In the genomic region with DNA sequence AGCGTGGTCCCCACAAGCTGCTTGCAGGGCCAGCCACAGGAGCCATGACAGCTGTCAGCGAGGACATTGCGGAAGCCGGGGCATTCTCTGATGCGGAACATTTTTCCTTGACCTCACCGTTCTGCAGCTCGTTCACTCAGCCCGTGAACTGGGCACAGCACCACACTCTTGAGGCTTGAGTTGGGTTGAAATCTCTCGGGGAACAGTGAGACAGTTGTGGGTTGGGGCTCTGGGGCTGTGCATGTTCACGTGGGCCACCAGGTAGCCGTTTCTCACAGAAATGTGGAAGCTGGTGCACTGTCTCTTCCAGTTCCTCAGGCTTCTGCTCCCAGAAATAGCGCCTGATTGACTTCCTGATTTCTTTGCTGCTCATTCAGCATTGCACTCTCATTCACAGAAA, we compare ENCODE assay signal across 1 cellular context.
TF ChIP-seq lines count a peak whose summit lies in the region.

No MANE protein-coding gene starts in this region.

TF ChIP-seq in endothelial cell of umbilical vein, 7 proteins besides CTCF, POLR2A, EP300 and RAD21:
- no peak for TF ChIP-seq GATA2 (IDR thresholded peaks at IDR 0.05; ENCODE audit: insufficient read depth, insufficient read length, low read depth, low read length)
- no peak for TF ChIP-seq EZH2 (IDR thresholded peaks at IDR 0.05; ENCODE audit: borderline replicate concordance, low read depth, low read length, severe bottlenecking)
- no peak for TF ChIP-seq JUN (IDR thresholded peaks at IDR 0.05; ENCODE audit: borderline replicate concordance, insufficient read depth, insufficient read length, low read depth)
- TF ChIP-seq MYC (IDR thresholded peaks at IDR 0.05; ENCODE audit: low read depth, low read length): no peak
- TF ChIP-seq FOS (IDR thresholded peaks at IDR 0.05; ENCODE audit: borderline replicate concordance, insufficient read depth, low read length): no peak
- TF ChIP-seq POLR2AphosphoS5 (IDR thresholded peaks at IDR 0.05; ENCODE audit: insufficient read depth, low read depth, low read length): no peak
- TF ChIP-seq, protein P1, sequence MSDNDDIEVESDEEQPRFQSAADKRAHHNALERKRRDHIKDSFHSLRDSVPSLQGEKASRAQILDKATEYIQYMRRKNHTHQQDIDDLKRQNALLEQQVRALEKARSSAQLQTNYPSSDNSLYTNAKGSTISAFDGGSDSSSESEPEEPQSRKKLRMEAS (IDR thresholded peaks at IDR 0.05; ENCODE audit: insufficient read depth, insufficient read length): no peak
TF ChIP-seq in endothelial cell of umbilical vein: peak in this region for 0.
